1 cellular context compared by ENCODE assay signal in genomic region chr14:92651106-92651792, GRCh38.
TF ChIP-seq lines count a peak whose summit lies in the region.

No MANE protein-coding gene starts in this region.

TF ChIP-seq in GM12878, 131 proteins besides CTCF, POLR2A, EP300 and RAD21 (continued from another document and continues in another):
- TF ChIP-seq, protein P1, sequence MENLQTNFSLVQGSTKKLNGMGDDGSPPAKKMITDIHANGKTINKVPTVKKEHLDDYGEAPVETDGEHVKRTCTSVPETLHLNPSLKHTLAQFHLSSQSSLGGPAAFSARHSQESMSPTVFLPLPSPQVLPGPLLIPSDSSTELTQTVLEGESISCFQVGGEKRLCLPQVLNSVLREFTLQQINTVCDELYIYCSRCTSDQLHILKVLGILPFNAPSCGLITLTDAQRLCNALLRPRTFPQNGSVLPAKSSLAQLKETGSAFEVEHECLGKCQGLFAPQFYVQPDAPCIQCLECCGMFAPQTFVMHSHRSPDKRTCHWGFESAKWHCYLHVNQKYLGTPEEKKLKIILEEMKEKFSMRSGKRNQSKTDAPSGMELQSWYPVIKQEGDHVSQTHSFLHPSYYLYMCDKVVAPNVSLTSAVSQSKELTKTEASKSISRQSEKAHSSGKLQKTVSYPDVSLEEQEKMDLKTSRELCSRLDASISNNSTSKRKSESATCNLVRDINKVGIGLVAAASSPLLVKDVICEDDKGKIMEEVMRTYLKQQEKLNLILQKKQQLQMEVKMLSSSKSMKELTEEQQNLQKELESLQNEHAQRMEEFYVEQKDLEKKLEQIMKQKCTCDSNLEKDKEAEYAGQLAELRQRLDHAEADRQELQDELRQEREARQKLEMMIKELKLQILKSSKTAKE (IDR thresholded peaks at IDR 0.05; ENCODE audit: low read depth, poor library complexity, severe bottlenecking) = no peak
- TF ChIP-seq IKZF2 (IDR thresholded peaks at IDR 0.05) (peak; percentile 94 to 95), MYC (IDR thresholded peaks at IDR 0.05; ENCODE audit: insufficient read depth, insufficient read length, insufficient replicate concordance, low read length, severe bottlenecking) (no peak), RFX5 (IDR thresholded peaks at IDR 0.05; ENCODE audit: low read depth, low read length) (no peak), NBN (IDR thresholded peaks at IDR 0.05) (peak; percentile 85), GABPA (IDR thresholded peaks at IDR 0.05; ENCODE audit: low read depth) (no peak), USF1 (IDR thresholded peaks at IDR 0.05; ENCODE audit: borderline replicate concordance, extremely low read length, insufficient read depth, low read depth, low read length) (no peak), CREM (IDR thresholded peaks at IDR 0.05; ENCODE audit: low read depth) (peak; percentile 89), SMARCA5 (IDR thresholded peaks at IDR 0.05) (peak; percentile 99), BRCA1 (IDR thresholded peaks at IDR 0.05; ENCODE audit: low read depth, low read length) (no peak), NR2C2 (IDR thresholded peaks at IDR 0.05; ENCODE audit: borderline replicate concordance, control insufficient read depth, insufficient read length, low read depth) (no peak), STAT1 (conservative IDR thresholded peaks at IDR 0.05) (0 out of 2 replicates have a peak, but pooled peaks have one; percentile 69), NFYA (IDR thresholded peaks at IDR 0.05; ENCODE audit: borderline replicate concordance, low read depth, low read length) (no peak), ATF2 (IDR thresholded peaks at IDR 0.05; ENCODE audit: low read length) (no peak), EED (IDR thresholded peaks at IDR 0.05; ENCODE audit: low read depth) (peak; percentile 89), PML (IDR thresholded peaks at IDR 0.05; ENCODE audit: low read length) (no peak), MTA2 (IDR thresholded peaks at IDR 0.05; ENCODE audit: low read depth) (peak; percentile 78), ETV6 (conservative IDR thresholded peaks at IDR 0.05 in 1 of 2, IDR thresholded peaks at IDR 0.05 in 1 of 2; ENCODE audit: borderline replicate concordance in 1 of 2, low read depth in 1 of 2) (no peak), YY1 (IDR thresholded peaks at IDR 0.05; ENCODE audit: low read depth, low read length) (peak; percentile 46), SP1 (IDR thresholded peaks at IDR 0.05; ENCODE audit: low read depth, low read length) (no peak), RB1 (IDR thresholded peaks at IDR 0.05; ENCODE audit: borderline replicate concordance) (peak; percentile 70; the same call in 1 of the 2 replicates), LARP7 (IDR thresholded peaks at IDR 0.05) (no peak), ZNF622 (IDR thresholded peaks at IDR 0.05) (no peak), WRNIP1 (IDR thresholded peaks at IDR 0.05; ENCODE audit: borderline replicate concordance, low read depth, low read length) (peak; percentile 13; the same call in 1 of the 2 replicates), ATF3 (IDR thresholded peaks at IDR 0.05; ENCODE audit: borderline replicate concordance, extremely low read depth, low read depth, low read length) (no peak), CBFB (IDR thresholded peaks at IDR 0.05; ENCODE audit: low read depth) (peak; percentile 55), ZSCAN29 (IDR thresholded peaks at IDR 0.05) (peak; percentile 64; the same call in 1 of the 2 replicates), SRF (IDR thresholded peaks at IDR 0.05; ENCODE audit: low read depth in 2 of 2, low read length in 2 of 2) (no peak), ELK1 (IDR thresholded peaks at IDR 0.05; ENCODE audit: low read depth, low read length) (no peak), NRF1 (conservative IDR thresholded peaks at IDR 0.05; ENCODE audit: low read depth, low read length) (no peak), CREB1 (IDR thresholded peaks at IDR 0.05; ENCODE audit: low read depth) (peak; percentile 83), NFIC (IDR thresholded peaks at IDR 0.05; ENCODE audit: low read depth, low read length) (peak; percentile 58; the same call in 1 of the 2 replicates), SUPT20H (IDR thresholded peaks at IDR 0.05; ENCODE audit: borderline replicate concordance, control insufficient read depth, low read depth, low read length) (no peak), KAT2A (conservative IDR thresholded peaks at IDR 0.05; ENCODE audit: control insufficient read depth, low read depth, low read length) (no peak), BCL11A (IDR thresholded peaks at IDR 0.05; ENCODE audit: low read depth, low read length) (peak; percentile 78), ZBED1 (IDR thresholded peaks at IDR 0.05; ENCODE audit: borderline replicate concordance) (no peak), POLR2AphosphoS2 (IDR thresholded peaks at IDR 0.05; ENCODE audit: low read depth, low read length) (no peak), STAT3 (IDR thresholded peaks at IDR 0.05; ENCODE audit: low read depth, low read length) (no peak), IRF3 (IDR thresholded peaks at IDR 0.05) (no peak), USF2 (IDR thresholded peaks at IDR 0.05; ENCODE audit: borderline replicate concordance, low read depth, low read length) (no peak)
- TF ChIP-seq, protein P2, sequence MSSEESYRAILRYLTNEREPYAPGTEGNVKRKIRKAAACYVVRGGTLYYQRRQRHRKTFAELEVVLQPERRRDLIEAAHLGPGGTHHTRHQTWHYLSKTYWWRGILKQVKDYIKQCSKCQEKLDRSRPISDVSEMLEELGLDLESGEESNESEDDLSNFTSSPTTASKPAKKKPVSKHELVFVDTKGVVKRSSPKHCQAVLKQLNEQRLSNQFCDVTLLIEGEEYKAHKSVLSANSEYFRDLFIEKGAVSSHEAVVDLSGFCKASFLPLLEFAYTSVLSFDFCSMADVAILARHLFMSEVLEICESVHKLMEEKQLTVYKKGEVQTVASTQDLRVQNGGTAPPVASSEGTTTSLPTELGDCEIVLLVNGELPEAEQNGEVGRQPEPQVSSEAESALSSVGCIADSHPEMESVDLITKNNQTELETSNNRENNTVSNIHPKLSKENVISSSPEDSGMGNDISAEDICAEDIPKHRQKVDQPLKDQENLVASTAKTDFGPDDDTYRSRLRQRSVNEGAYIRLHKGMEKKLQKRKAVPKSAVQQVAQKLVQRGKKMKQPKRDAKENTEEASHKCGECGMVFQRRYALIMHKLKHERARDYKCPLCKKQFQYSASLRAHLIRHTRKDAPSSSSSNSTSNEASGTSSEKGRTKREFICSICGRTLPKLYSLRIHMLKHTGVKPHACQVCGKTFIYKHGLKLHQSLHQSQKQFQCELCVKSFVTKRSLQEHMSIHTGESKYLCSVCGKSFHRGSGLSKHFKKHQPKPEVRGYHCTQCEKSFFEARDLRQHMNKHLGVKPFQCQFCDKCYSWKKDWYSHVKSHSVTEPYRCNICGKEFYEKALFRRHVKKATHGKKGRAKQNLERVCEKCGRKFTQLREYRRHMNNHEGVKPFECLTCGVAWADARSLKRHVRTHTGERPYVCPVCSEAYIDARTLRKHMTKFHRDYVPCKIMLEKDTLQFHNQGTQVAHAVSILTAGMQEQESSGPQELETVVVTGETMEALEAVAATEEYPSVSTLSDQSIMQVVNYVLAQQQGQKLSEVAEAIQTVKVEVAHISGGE (CRISPR knock-in tag; IDR thresholded peaks at IDR 0.05) = no peak
- TF ChIP-seq, protein P3, sequence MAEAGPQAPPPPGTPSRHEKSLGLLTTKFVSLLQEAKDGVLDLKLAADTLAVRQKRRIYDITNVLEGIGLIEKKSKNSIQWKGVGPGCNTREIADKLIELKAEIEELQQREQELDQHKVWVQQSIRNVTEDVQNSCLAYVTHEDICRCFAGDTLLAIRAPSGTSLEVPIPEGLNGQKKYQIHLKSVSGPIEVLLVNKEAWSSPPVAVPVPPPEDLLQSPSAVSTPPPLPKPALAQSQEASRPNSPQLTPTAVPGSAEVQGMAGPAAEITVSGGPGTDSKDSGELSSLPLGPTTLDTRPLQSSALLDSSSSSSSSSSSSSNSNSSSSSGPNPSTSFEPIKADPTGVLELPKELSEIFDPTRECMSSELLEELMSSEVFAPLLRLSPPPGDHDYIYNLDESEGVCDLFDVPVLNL (IDR thresholded peaks at IDR 0.05; ENCODE audit: low read depth, low read length) = no peak
- TF ChIP-seq, protein P4, sequence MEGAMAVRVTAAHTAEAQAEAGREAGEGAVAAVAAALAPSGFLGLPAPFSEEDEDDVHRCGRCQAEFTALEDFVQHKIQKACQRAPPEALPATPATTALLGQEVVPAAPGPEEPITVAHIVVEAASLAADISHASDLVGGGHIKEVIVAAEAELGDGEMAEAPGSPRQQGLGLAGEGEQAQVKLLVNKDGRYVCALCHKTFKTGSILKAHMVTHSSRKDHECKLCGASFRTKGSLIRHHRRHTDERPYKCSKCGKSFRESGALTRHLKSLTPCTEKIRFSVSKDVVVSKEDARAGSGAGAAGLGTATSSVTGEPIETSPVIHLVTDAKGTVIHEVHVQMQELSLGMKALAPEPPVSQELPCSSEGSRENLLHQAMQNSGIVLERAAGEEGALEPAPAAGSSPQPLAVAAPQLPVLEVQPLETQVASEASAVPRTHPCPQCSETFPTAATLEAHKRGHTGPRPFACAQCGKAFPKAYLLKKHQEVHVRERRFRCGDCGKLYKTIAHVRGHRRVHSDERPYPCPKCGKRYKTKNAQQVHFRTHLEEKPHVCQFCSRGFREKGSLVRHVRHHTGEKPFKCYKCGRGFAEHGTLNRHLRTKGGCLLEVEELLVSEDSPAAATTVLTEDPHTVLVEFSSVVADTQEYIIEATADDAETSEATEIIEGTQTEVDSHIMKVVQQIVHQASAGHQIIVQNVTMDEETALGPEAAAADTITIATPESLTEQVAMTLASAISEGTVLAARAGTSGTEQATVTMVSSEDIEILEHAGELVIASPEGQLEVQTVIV (IDR thresholded peaks at IDR 0.05; ENCODE audit: borderline replicate concordance, partially characterized antibody) = no peak
- TF ChIP-seq, protein P5, sequence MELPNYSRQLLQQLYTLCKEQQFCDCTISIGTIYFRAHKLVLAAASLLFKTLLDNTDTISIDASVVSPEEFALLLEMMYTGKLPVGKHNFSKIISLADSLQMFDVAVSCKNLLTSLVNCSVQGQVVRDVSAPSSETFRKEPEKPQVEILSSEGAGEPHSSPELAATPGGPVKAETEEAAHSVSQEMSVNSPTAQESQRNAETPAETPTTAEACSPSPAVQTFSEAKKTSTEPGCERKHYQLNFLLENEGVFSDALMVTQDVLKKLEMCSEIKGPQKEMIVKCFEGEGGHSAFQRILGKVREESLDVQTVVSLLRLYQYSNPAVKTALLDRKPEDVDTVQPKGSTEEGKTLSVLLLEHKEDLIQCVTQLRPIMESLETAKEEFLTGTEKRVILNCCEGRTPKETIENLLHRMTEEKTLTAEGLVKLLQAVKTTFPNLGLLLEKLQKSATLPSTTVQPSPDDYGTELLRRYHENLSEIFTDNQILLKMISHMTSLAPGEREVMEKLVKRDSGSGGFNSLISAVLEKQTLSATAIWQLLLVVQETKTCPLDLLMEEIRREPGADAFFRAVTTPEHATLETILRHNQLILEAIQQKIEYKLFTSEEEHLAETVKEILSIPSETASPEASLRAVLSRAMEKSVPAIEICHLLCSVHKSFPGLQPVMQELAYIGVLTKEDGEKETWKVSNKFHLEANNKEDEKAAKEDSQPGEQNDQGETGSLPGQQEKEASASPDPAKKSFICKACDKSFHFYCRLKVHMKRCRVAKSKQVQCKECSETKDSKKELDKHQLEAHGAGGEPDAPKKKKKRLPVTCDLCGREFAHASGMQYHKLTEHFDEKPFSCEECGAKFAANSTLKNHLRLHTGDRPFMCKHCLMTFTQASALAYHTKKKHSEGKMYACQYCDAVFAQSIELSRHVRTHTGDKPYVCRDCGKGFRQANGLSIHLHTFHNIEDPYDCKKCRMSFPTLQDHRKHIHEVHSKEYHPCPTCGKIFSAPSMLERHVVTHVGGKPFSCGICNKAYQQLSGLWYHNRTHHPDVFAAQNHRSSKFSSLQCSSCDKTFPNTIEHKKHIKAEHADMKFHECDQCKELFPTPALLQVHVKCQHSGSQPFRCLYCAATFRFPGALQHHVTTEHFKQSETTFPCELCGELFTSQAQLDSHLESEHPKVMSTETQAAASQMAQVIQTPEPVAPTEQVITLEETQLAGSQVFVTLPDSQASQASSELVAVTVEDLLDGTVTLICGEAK (IDR thresholded peaks at IDR 0.05; ENCODE audit: borderline replicate concordance) = no peak; the same call in 1 of the 2 replicates
